22 cellular contexts compared by ENCODE assay signal in genomic region chr1:197016751-197017150, GRCh38. TPM values are rescaled to one million over a fixed set of nuclear protein-coding genes. Genes with fewer than 3 reads are reported as not detected.
DNase-seq lines count a peak whose midpoint lies in the region; ATAC-seq, FAIRE-seq and TF ChIP-seq lines count a peak whose summit lies in the region.
"Had no signal": no experiment of that assay in that cellular context is flagged by ENCODE, and none has a peak within 500 bp of the region (broad histone marks: within the 10 kb centered on the region; RNA-seq: fewer than 3 reads in every experiment).

No MANE protein-coding gene starts in this region.

- H3K4ac ChIP-seq in H1 (replicated peaks; ENCODE audit: insufficient read length, low read depth, low read length): no peak overlapping the region

- H2BK5ac ChIP-seq in H1 (ENCODE audit: low read depth, low read length): no peak overlapping the region

- H3K4me3 ChIP-seq in HCT116 (replicated peaks in 1 of 2; ENCODE audit: low read depth in 1 of 2, low read length in 2 of 2) (no peak overlapping the region), H1 (ENCODE audit: extremely low read depth in 1 of 4, insufficient read depth in 2 of 4, low read depth in 3 of 4, low read length in 4 of 4) (no peak overlapping the region)
- H3K4me3 ChIP-seq: HAP-1, K562 had no signal

- H3K79me2 ChIP-seq in HCT116 (ENCODE audit: insufficient read depth, low read length): no peaks in the 10 kb centered on the region
- no peaks in the 10 kb centered on the region for H3K79me2 ChIP-seq in H1 (ENCODE audit: control insufficient read depth in 1 of 2, insufficient read depth in 2 of 2, low read length in 2 of 2)

- H3K4me1 ChIP-seq in HCT116 (ENCODE audit: control insufficient read depth in 1 of 2, insufficient read depth in 2 of 2, low read length in 2 of 2) (no peaks in the 10 kb centered on the region), H1 (replicated peaks in 1 of 4; ENCODE audit: control insufficient read depth in 3 of 4, insufficient read depth in 4 of 4, low read length in 3 of 4) (no peaks in the 10 kb centered on the region), foreskin keratinocyte (no peaks in the 10 kb centered on the region)
- H3K4me1 ChIP-seq: BE2C, HAP-1 had no signal

- H2BK20ac ChIP-seq in H1 (ENCODE audit: low read length): no peak overlapping the region

- no peak overlapping the region for H3K23ac ChIP-seq in H1 (ENCODE audit: insufficient read length)

- RAD21 ChIA-PET in HCT116 (lab: Charles Lee; ENCODE audit: low non-redundant PET in 1 of 2, low total read pairs in 2 of 2, uncharacterized antibody in 2 of 2, unreplicated experiment in 2 of 2): no interaction called here

- WGBS in H1 (ENCODE audit: extremely low coverage in 1 of 2, insufficient coverage in 1 of 2, insufficient read length in 1 of 2, insufficient replicate concordance in 2 of 2, low coverage in 1 of 2, low lambda C conversion rate in 2 of 2, missing lambda C conversion rate in 1 of 2), 2 experiments: 94% methylated on average over 1 of the region's 1 CpG; no CpG with 5 or more reads in 1 of the 2 experiments

- no peak overlapping the region for H3K14ac ChIP-seq in H1 (ENCODE audit: insufficient read length)

- H3K9ac ChIP-seq in HCT116 (ENCODE audit: low read length): no peak overlapping the region
- no peak overlapping the region for H3K9ac ChIP-seq in H1 (replicated peaks in 1 of 4; ENCODE audit: extremely low read depth in 1 of 4, low read depth in 3 of 4, low read length in 3 of 4)

- no peaks in the 10 kb centered on the region for H3K9me2 ChIP-seq in HCT116 (ENCODE audit: insufficient read depth)

- H3K36me3 ChIP-seq in HCT116 (ENCODE audit: control insufficient read depth in 1 of 2, insufficient read depth in 2 of 2, low read length in 2 of 2): no peaks in the 10 kb centered on the region
- H3K36me3 ChIP-seq in H1 (ENCODE audit: control insufficient read depth in 2 of 4, insufficient read depth in 4 of 4, low read length in 3 of 4): no peaks in the 10 kb centered on the region
- H3K36me3 ChIP-seq: BE2C, HAP-1 had no signal

- TF ChIP-seq EP300 in H1 (IDR thresholded peaks at IDR 0.05; ENCODE audit: borderline replicate concordance in 1 of 2, low read depth in 2 of 2, low read length in 2 of 2): no peak

- H3K27ac ChIP-seq in HCT116 (ENCODE audit: low read depth, low read length) (no peak overlapping the region), H1 (ENCODE audit: low read depth, low read length) (no peak overlapping the region), foreskin keratinocyte (no peak overlapping the region)

- DNase-seq in D721Med (ENCODE audit: insufficient read length, low spot score) (no peak), HCT116 (ENCODE audit: low read depth, low spot score) (no peak), H1 (ENCODE audit: low read depth in 1 of 2, low spot score in 2 of 2) (no peak), NCI-H2227 treated with DMSO at 0.1 percent for 48 hours (lab: John Stamatoyannopoulos, UW) (no peak), Right ventricle myocardium superior (no peak), foreskin keratinocyte (no peak)
- DNase-seq: ACHN; BE2C; C1 segment of cervical spinal cord; CD4-positive, CD25-positive, alpha-beta regulatory T cell; CD8-positive, alpha-beta memory T cell; COR-L47; DMS153; DMS79; GDM1 had no signal

- H3K4me2 ChIP-seq in HCT116 (ENCODE audit: low read length) (no peak overlapping the region), H1 (ENCODE audit: insufficient read depth in 1 of 2, low read depth in 2 of 2, low read length in 2 of 2) (no peak overlapping the region)

- H3K23me2 ChIP-seq in H1 (ENCODE audit: low read depth, low read length): no peaks in the 10 kb centered on the region

- CTCF ChIA-PET in HCT116 (lab: Charles Lee): no interaction called here
- CTCF ChIA-PET in H1 (lab: Charles Lee; ENCODE audit: partially characterized antibody): interaction anchor here (2.2 kb wide), 1 partner anchor 293 kb away, joined by 5 read pairs; no protein-coding TSS in a partner anchor

- peak; percentile 63 for FAIRE-seq in D721Med (lab: Jason Lieb, UNC)
- no peak for FAIRE-seq in H1 (lab: Jason Lieb, UNC)
- FAIRE-seq: A204.1, GM12892, K562 had no signal

- intact Hi-C loops in HCT116 (cut with micrococcal nuclease): no loop called here
- intact Hi-C loops in Right ventricle myocardium superior (cut with DNase I): no loop called here

- H4K5ac ChIP-seq in H1 (ENCODE audit: insufficient read length, low read depth, low read length): no peak overlapping the region

- no peak overlapping the region for H2BK12ac ChIP-seq in H1 (ENCODE audit: low read depth, low read length)

- no peaks in the 10 kb centered on the region for H3K27me3 ChIP-seq in HCT116 (ENCODE audit: insufficient read depth, low read length)
- H3K27me3 ChIP-seq in H1 (replicated peaks in 1 of 4; ENCODE audit: control insufficient read depth in 3 of 4, extremely low read depth in 1 of 4, insufficient read depth in 3 of 4, low read length in 3 of 4): no peaks in the 10 kb centered on the region
- no peaks in the 10 kb centered on the region for H3K27me3 ChIP-seq in foreskin keratinocyte
- H3K27me3 ChIP-seq: BE2C had no signal

- TF ChIP-seq CTCF in D721Med (IDR thresholded peaks at IDR 0.05; ENCODE audit: insufficient read depth, missing control alignments) (peak; percentile 24), HCT116 (IDR thresholded peaks at IDR 0.05 in 2 of 3, conservative IDR thresholded peaks at IDR 0.05 in 1 of 3; ENCODE audit: borderline replicate concordance in 1 of 3, insufficient read depth in 1 of 3, low read depth in 2 of 3, low read length in 2 of 3) (no peak), H1 (IDR thresholded peaks at IDR 0.05; ENCODE audit: control extremely low read depth in 1 of 3, insufficient read depth in 1 of 3, low read depth in 1 of 3, low read length in 3 of 3) (no peak), foreskin keratinocyte (conservative IDR thresholded peaks at IDR 0.05) (no peak)

- BruUV-seq in HCT116 (replicated peaks; lab: Mats Ljungman, UMichigan): no TSS peak

- no peak overlapping the region for H3K56ac ChIP-seq in H1 (replicated peaks; ENCODE audit: insufficient read length, low read depth, low read length)

- no peak overlapping the region for H2BK15ac ChIP-seq in H1 (ENCODE audit: low read length)

- no peak for TF ChIP-seq POLR2A in HCT116 (IDR thresholded peaks at IDR 0.05; ENCODE audit: borderline replicate concordance, extremely low read depth, insufficient read depth, insufficient read length)
- no peak for TF ChIP-seq POLR2A in H1 (IDR thresholded peaks at IDR 0.05; ENCODE audit: control extremely low read depth in 1 of 2, low read depth in 2 of 2, low read length in 2 of 2)

- H2AFZ ChIP-seq in HCT116 (ENCODE audit: low read depth, low read length, poor library complexity, severe bottlenecking) (no peak overlapping the region), H1 (ENCODE audit: low read length) (no peak overlapping the region)

- POLR2A ChIA-PET in HCT116 (lab: Charles Lee): no interaction called here
- POLR2A ChIA-PET in H1 (lab: Charles Lee; ENCODE audit: partially characterized antibody): no interaction called here

- H2AK5ac ChIP-seq in H1 (ENCODE audit: low read depth, low read length): no peak overlapping the region

- H4K20me1 ChIP-seq in HCT116 (ENCODE audit: insufficient read depth) (no peaks in the 10 kb centered on the region), H1 (replicated peaks in 1 of 2; ENCODE audit: control insufficient read depth in 1 of 2, insufficient read depth in 2 of 2, low read length in 2 of 2) (no peaks in the 10 kb centered on the region)

- TF ChIP-seq RAD21 in HCT116 (IDR thresholded peaks at IDR 0.05; ENCODE audit: low read depth) (peak; percentile 16; the same call in 1 of the 2 replicates), H1 (IDR thresholded peaks at IDR 0.05 in 1 of 2, conservative IDR thresholded peaks at IDR 0.05 in 1 of 2; ENCODE audit: low read depth in 2 of 2, low read length in 2 of 2) (peak; percentile 22 to 28; a peak in 3 of 4 replicates)

- ATAC-seq in HCT116 (no peak), Right ventricle myocardium superior (ENCODE audit: poor library complexity) (no peak), foreskin keratinocyte (no peak)

- H4K8ac ChIP-seq in H1 (ENCODE audit: extremely low read depth, insufficient read depth, low read length): no peak overlapping the region

- no peaks in the 10 kb centered on the region for H3K79me1 ChIP-seq in H1 (ENCODE audit: low read depth, low read length)

- H4K91ac ChIP-seq in H1 (replicated peaks; ENCODE audit: insufficient read length, low read length): no peak overlapping the region

- peaks cover 0 to under 1% of the 10 kb centered on the region in 2 experiments; a peak in 1 of 4 replicates for H3K9me3 ChIP-seq in HCT116 (ENCODE audit: control insufficient read depth in 1 of 2, insufficient read depth in 1 of 2, low read depth in 1 of 2, low read length in 2 of 2)
- H3K9me3 ChIP-seq in H1 (ENCODE audit: insufficient read depth in 2 of 2, low read depth in 1 of 2, low read length in 1 of 2): peaks cover under 1 to 2% of the 10 kb centered on the region in 2 experiments; a peak in 1 of 4 replicates
- H3K9me3 ChIP-seq: BE2C, HAP-1 had no signal

- H3K18ac ChIP-seq in H1 (ENCODE audit: extremely low read depth, low read length): no peak overlapping the region

- H2BK120ac ChIP-seq in H1 (replicated peaks; ENCODE audit: low read depth, low read length): no peak overlapping the region

RNA-seq across cellular contexts. Expression of gene CFHR5, which starts 39.4 kb away (rescaled TPM):
- not detected for total RNA-seq in HCT116 (2021; ENCODE audit: unreplicated experiment)
- polyA plus RNA-seq in HCT116 (2012): not detected in 2 replicates
- not detected in 2 replicates for total RNA-seq in H1 (2021; fragmentation: NEBNext Ultra II Directional; extraction: Animal tissue kit (Norgen Biotek cat#: 25700))
- polyA plus RNA-seq in H1 (2011; rRNA removed): not detected in 2 replicates
- polyA plus RNA-seq in H1 (2011; cell fraction: cytosol; rRNA removed): not detected
- not detected for polyA plus RNA-seq in H1 (2011; cell fraction: nucleus; rRNA removed)
- not detected in 4 replicates for polyA plus RNA-seq in H1 (2012, experiment 1 of 2)
- polyA plus RNA-seq in H1 (2012, experiment 2 of 2): not detected
- polyA plus RNA-seq in H1 (2013, experiment 1 of 2): not detected
- not detected for polyA plus RNA-seq in H1 (2013, experiment 2 of 2)
- not detected in 2 replicates for polyA minus RNA-seq in H1 (2011; rRNA and poly(A)+ RNA removed)
- polyA minus RNA-seq in H1 (2011; cell fraction: cytosol; rRNA and poly(A)+ RNA removed): not detected
- not detected for polyA minus RNA-seq in H1 (2011; cell fraction: nucleus; rRNA and poly(A)+ RNA removed)
- total RNA-seq in Right ventricle myocardium superior: not detected
- not detected in 2 replicates for total RNA-seq in foreskin keratinocyte
- polyA plus RNA-seq in foreskin keratinocyte: not detected in 2 replicates
- total RNA-seq: CD4-positive, CD25-positive, alpha-beta regulatory T cell; CD8-positive, alpha-beta memory T cell; Daoy; H4; HT-29; K562 had no signal
- polyA plus RNA-seq: CD4-positive, CD25-positive, alpha-beta regulatory T cell; CD8-positive, alpha-beta memory T cell; K562 had no signal

RNA-seq across cellular contexts. Expression of gene F13B, which starts 50.3 kb away (rescaled TPM):
- total RNA-seq in HCT116 (2021; ENCODE audit: unreplicated experiment): not detected
- not detected in 2 replicates for polyA plus RNA-seq in HCT116 (2012)
- not detected in 2 replicates for total RNA-seq in H1 (2021; fragmentation: NEBNext Ultra II Directional; extraction: Animal tissue kit (Norgen Biotek cat#: 25700))
- not detected in 2 replicates for polyA plus RNA-seq in H1 (2011; rRNA removed)
- not detected for polyA plus RNA-seq in H1 (2011; cell fraction: cytosol; rRNA removed)
- polyA plus RNA-seq in H1 (2011; cell fraction: nucleus; rRNA removed): not detected
- not detected in 4 replicates for polyA plus RNA-seq in H1 (2012, experiment 1 of 2)
- not detected for polyA plus RNA-seq in H1 (2012, experiment 2 of 2)
- not detected for polyA plus RNA-seq in H1 (2013, experiment 1 of 2)
- not detected for polyA plus RNA-seq in H1 (2013, experiment 2 of 2)
- polyA minus RNA-seq in H1 (2011; rRNA and poly(A)+ RNA removed): not detected in 2 replicates
- not detected for polyA minus RNA-seq in H1 (2011; cell fraction: cytosol; rRNA and poly(A)+ RNA removed)
- not detected for polyA minus RNA-seq in H1 (2011; cell fraction: nucleus; rRNA and poly(A)+ RNA removed)
- total RNA-seq in Right ventricle myocardium superior: not detected
- total RNA-seq in foreskin keratinocyte: not detected in 2 replicates
- polyA plus RNA-seq in foreskin keratinocyte: not detected in 2 replicates
- total RNA-seq: CD4-positive, CD25-positive, alpha-beta regulatory T cell; CD8-positive, alpha-beta memory T cell; Daoy; H4; K562 had no signal
- polyA plus RNA-seq: CD4-positive, CD25-positive, alpha-beta regulatory T cell; CD8-positive, alpha-beta memory T cell; K562 had no signal
